1 cellular context compared by ENCODE assay signal in the genomic region with DNA sequence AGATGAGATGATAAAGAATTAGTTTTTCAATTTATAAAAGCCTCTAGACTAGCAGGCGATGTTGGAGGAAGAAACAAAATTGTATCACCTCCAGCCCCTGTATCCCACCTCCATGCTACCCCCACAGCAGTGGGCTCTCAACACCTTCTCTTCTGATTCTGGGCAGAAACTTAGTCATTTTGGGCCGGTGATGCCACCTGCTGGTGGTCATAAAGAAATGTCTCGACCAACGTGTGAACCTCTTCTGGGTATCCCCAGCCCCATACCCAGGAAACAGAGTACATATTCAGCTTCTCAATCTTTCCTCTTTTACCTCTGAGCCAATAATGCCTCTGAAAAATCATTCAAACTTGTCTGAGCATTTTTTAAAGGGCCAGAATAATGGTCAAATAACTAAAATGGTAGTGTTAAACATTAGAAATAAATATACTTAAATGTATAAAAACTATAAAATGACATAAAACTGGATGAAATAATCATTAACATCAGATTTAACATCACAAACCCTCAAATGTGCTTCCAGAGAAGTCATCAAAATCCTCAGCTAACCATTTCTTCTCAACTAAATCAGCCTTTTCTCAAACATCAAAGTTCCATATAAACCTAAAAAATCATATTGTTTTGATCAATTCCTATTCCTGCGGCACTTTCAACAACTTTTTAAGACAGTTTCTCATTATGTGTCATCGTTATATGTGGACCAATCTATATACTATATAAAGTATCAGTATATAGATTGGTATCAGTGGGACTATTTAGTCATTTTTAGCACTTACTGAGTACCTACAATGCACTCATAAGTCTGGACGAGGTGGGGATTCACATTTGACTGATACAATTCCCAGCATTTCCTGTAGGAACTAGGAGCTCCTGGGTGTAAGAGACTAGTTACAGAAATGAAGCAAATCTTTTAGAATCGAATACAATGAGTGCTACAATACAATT.
TF ChIP-seq lines count a peak whose summit lies in the region.

No MANE protein-coding gene starts in this region.

TF ChIP-seq in H1, 55 proteins besides CTCF, POLR2A, EP300 and RAD21:
- no peak for TF ChIP-seq CTBP2 (IDR thresholded peaks at IDR 0.05; ENCODE audit: borderline replicate concordance, insufficient read depth, insufficient read length, low read length)
- no peak for TF ChIP-seq KDM5A (IDR thresholded peaks at IDR 0.05; ENCODE audit: low read length)
- TF ChIP-seq, protein P1, sequence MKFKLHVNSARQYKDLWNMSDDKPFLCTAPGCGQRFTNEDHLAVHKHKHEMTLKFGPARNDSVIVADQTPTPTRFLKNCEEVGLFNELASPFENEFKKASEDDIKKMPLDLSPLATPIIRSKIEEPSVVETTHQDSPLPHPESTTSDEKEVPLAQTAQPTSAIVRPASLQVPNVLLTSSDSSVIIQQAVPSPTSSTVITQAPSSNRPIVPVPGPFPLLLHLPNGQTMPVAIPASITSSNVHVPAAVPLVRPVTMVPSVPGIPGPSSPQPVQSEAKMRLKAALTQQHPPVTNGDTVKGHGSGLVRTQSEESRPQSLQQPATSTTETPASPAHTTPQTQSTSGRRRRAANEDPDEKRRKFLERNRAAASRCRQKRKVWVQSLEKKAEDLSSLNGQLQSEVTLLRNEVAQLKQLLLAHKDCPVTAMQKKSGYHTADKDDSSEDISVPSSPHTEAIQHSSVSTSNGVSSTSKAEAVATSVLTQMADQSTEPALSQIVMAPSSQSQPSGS (IDR thresholded peaks at IDR 0.05; ENCODE audit: low read length), result no peak
- TF ChIP-seq JUND (IDR thresholded peaks at IDR 0.05; ENCODE audit: low read length), result 0 out of 2 replicates have a peak, but pooled peaks have one; percentile 25
